8 cellular contexts compared by ENCODE assay signal in genomic region chr17:21041753-21042433, GRCh38. TPM values are rescaled to one million over a fixed set of nuclear protein-coding genes. Genes with fewer than 3 reads are reported as not detected.
DNase-seq lines count a peak whose midpoint lies in the region; ATAC-seq and TF ChIP-seq lines count a peak whose summit lies in the region.

No MANE protein-coding gene starts in this region.

- WGBS in esophagus muscularis mucosa = 0% methylated on average over 38 of the region's 45 CpGs

- H3K27me3 Mint-ChIP-seq in activated T-cell treated with anti-CD3 and anti-CD28 coated beads, Interleukin-2, amount 50 U/mL, for 24 hours = no peaks in the 10 kb centered on the region

- no peak for TF ChIP-seq CTCF in OCI-LY3 (IDR thresholded peaks at IDR 0.05; ENCODE audit: low read depth, low read length)
- no peak for TF ChIP-seq CTCF in esophagus muscularis mucosa (IDR thresholded peaks at IDR 0.05)

- TF ChIP-seq POLR2A in esophagus muscularis mucosa (IDR thresholded peaks at IDR 0.05; ENCODE audit: low read depth) = peak; percentile 36

- intact Hi-C loops in esophagus muscularis mucosa (cut with DNase I) = loop anchor here (5.0 kb wide), 1 partner anchor 240 kb away; the partner anchor contains the start of gene MAP2K3

- H3K4me2 ChIP-seq in OCI-LY3 (ENCODE audit: low read length) = peak overlapping the region; percentile 57

- DNase-seq in CMK (ENCODE audit: low read depth) = peak; percentile 85
- DNase-seq in activated T-cell treated with anti-CD3 and anti-CD28 coated beads, Interleukin-2, amount 50 U/mL, for 24 hours = peak; percentile 81
- peak; percentile 96 for DNase-seq in esophagus muscularis mucosa (ENCODE audit: extremely low spot score)
- peak; percentile 39 to 84 for DNase-seq in stimulated activated effector memory CD8-positive, alpha-beta T cell treated with anti-CD3 and anti-CD28 coated beads, Interleukin-12 subunit alpha, Interleukin-12 subunit beta, amount 100 ng/mL, for 72 hours (ENCODE audit: low spot score in 2 of 2)

- peaks cover 4% of the 10 kb centered on the region for H3K4me1 ChIP-seq in OCI-LY3 (ENCODE audit: low read length)
- H3K4me1 ChIP-seq in esophagus muscularis mucosa = peaks cover 38 to 55% (median 54%) of the 10 kb centered on the region in 4 donors
- peaks cover 32% of the 10 kb centered on the region for H3K4me1 ChIP-seq in muscle layer of colon (ENCODE audit: insufficient read depth, low read length)

- peak overlapping the region; percentile 95 for H3K27ac Mint-ChIP-seq in activated T-cell treated with anti-CD3 and anti-CD28 coated beads, Interleukin-2, amount 50 U/mL, for 24 hours
- H3K27ac Mint-ChIP-seq in stimulated activated effector memory CD8-positive, alpha-beta T cell treated with anti-CD3 and anti-CD28 coated beads, Interleukin-12 subunit alpha, Interleukin-12 subunit beta, amount 100 ng/mL, for 72 hours = peak overlapping the region; percentile 94

- H3K79me2 ChIP-seq in OCI-LY3 (ENCODE audit: low read length) = peaks cover 58% of the 10 kb centered on the region

- H3K4me1 Mint-ChIP-seq in activated T-cell treated with anti-CD3 and anti-CD28 coated beads, Interleukin-2, amount 50 U/mL, for 24 hours (ENCODE audit: low read depth) = peaks cover 38% of the 10 kb centered on the region
- H3K4me1 Mint-ChIP-seq in stimulated activated effector memory CD8-positive, alpha-beta T cell treated with anti-CD3 and anti-CD28 coated beads, Interleukin-12 subunit alpha, Interleukin-12 subunit beta, amount 100 ng/mL, for 72 hours = peaks cover 20% of the 10 kb centered on the region

- H3K27ac ChIP-seq in OCI-LY3 (ENCODE audit: low read length) (peak overlapping the region; percentile 74; the same call in 1 of the 2 replicates), esophagus muscularis mucosa (replicated peaks in 1 of 4) (peak overlapping the region; percentile 100), muscle layer of colon (ENCODE audit: low read depth, low read length) (peak overlapping the region; percentile 97)

- H3K4me3 Mint-ChIP-seq in activated T-cell treated with anti-CD3 and anti-CD28 coated beads, Interleukin-2, amount 50 U/mL, for 24 hours = peak overlapping the region; percentile 99
- peak overlapping the region; percentile 94 for H3K4me3 Mint-ChIP-seq in stimulated activated effector memory CD8-positive, alpha-beta T cell treated with anti-CD3 and anti-CD28 coated beads, Interleukin-12 subunit alpha, Interleukin-12 subunit beta, amount 100 ng/mL, for 72 hours

- no peaks in the 10 kb centered on the region for H3K36me3 ChIP-seq in OCI-LY3 (replicated peaks; ENCODE audit: low read depth, low read length)
- H3K36me3 ChIP-seq in esophagus muscularis mucosa = peaks cover 0 to 4% (median 0%) of the 10 kb centered on the region in 4 donors
- H3K36me3 ChIP-seq in muscle layer of colon (ENCODE audit: insufficient read depth, low read length) = no peaks in the 10 kb centered on the region

- no peaks in the 10 kb centered on the region for H3K9me3 Mint-ChIP-seq in activated T-cell treated with anti-CD3 and anti-CD28 coated beads, Interleukin-2, amount 50 U/mL, for 24 hours
- H3K9me3 Mint-ChIP-seq in stimulated activated effector memory CD8-positive, alpha-beta T cell treated with anti-CD3 and anti-CD28 coated beads, Interleukin-12 subunit alpha, Interleukin-12 subunit beta, amount 100 ng/mL, for 72 hours = no peaks in the 10 kb centered on the region

- H3K4me3 ChIP-seq in OCI-LY3 (ENCODE audit: low read length) = peak overlapping the region; percentile 90
- H3K4me3 ChIP-seq in esophagus muscularis mucosa = peak overlapping the region; percentile 93 to 100 (median 99)
- peak overlapping the region; percentile 87 to 92 for H3K4me3 ChIP-seq in muscle layer of colon (ENCODE audit: low read depth in 1 of 2, low read length in 2 of 2)

- H3K9ac ChIP-seq in OCI-LY3 (ENCODE audit: low read length) = peak overlapping the region; percentile 85
- peak overlapping the region; percentile 90 for H3K9ac ChIP-seq in muscle layer of colon (ENCODE audit: low read length)

- H3K9me3 ChIP-seq in OCI-LY3 (ENCODE audit: insufficient read depth, low read length) = no peaks in the 10 kb centered on the region
- H3K9me3 ChIP-seq in esophagus muscularis mucosa = no peaks in the 10 kb centered on the region
- no peaks in the 10 kb centered on the region for H3K9me3 ChIP-seq in muscle layer of colon (ENCODE audit: low read length)

- peaks cover 37% of the 10 kb centered on the region for H4K20me1 ChIP-seq in OCI-LY3 (ENCODE audit: insufficient read depth, low read length)

- H3K27me3 ChIP-seq in OCI-LY3 (ENCODE audit: low read depth, low read length) = no peaks in the 10 kb centered on the region
- no peaks in the 10 kb centered on the region for H3K27me3 ChIP-seq in esophagus muscularis mucosa
- no peaks in the 10 kb centered on the region for H3K27me3 ChIP-seq in muscle layer of colon (ENCODE audit: control insufficient read depth in 1 of 2, insufficient read depth in 2 of 2, low read length in 2 of 2)

- no peak for TF ChIP-seq EP300 in esophagus muscularis mucosa (IDR thresholded peaks at IDR 0.05)

- ATAC-seq in HG02798 (IDR thresholded peaks at IDR 0.05; ENCODE audit: poor library complexity, unreplicated experiment) = peak; percentile 23
- peak; percentile 16 for ATAC-seq in stimulated activated effector memory CD8-positive, alpha-beta T cell treated with anti-CD3 and anti-CD28 coated beads, Interleukin-12 subunit alpha, Interleukin-12 subunit beta, amount 100 ng/mL, for 72 hours
- ATAC-seq in HG03442 (IDR thresholded peaks at IDR 0.05; ENCODE audit: unreplicated experiment) = no peak

- peaks cover 42% of the 10 kb centered on the region for H3K36me3 Mint-ChIP-seq in activated T-cell treated with anti-CD3 and anti-CD28 coated beads, Interleukin-2, amount 50 U/mL, for 24 hours (ENCODE audit: low read depth)
- peaks cover 49% of the 10 kb centered on the region for H3K36me3 Mint-ChIP-seq in stimulated activated effector memory CD8-positive, alpha-beta T cell treated with anti-CD3 and anti-CD28 coated beads, Interleukin-12 subunit alpha, Interleukin-12 subunit beta, amount 100 ng/mL, for 72 hours

- no peak overlapping the region for H2AFZ ChIP-seq in OCI-LY3 (ENCODE audit: low read depth, low read length)

RNA-seq across cellular contexts. Expression of gene USP22, which starts 0.9 kb away (rescaled TPM):
- 100 to 1,000 TPM in 2 of 4 donors, 10 to 100 TPM in 2; 78.5 to 135 (median 112) TPM for total RNA-seq in esophagus muscularis mucosa
